8 cellular contexts compared by ENCODE assay signal in genomic region chrX:48897157-48897620, GRCh38. TPM values are rescaled to one million over a fixed set of nuclear protein-coding genes. Genes with fewer than 3 reads are reported as not detected.
DNase-seq lines count a peak whose midpoint lies in the region; ATAC-seq lines count a peak whose summit lies in the region.

No MANE protein-coding gene starts in this region.

- H2AFZ ChIP-seq in neuronal stem cell (ENCODE audit: low read length) = peak overlapping the region; percentile 75

- H4K8ac ChIP-seq in neuronal stem cell (ENCODE audit: low read depth, low read length) = no peak overlapping the region

- no peak overlapping the region for H3K4ac ChIP-seq in neuronal stem cell (ENCODE audit: low read length)

- peaks cover 20% of the 10 kb centered on the region for H3K4me1 Mint-ChIP-seq in activated naive CD8-positive, alpha-beta T cell treated with anti-CD3 and anti-CD28 coated beads for 36 hours

- peak; percentile 21 for ATAC-seq in GM21723 (IDR thresholded peaks at IDR 0.05; ENCODE audit: unreplicated experiment)

- H3K23ac ChIP-seq in neuronal stem cell (ENCODE audit: low read depth, low read length, poor library complexity) = no peak overlapping the region

- peaks cover 16 to 50% of the 10 kb centered on the region in 2 donors for H3K36me3 ChIP-seq in neuronal stem cell (replicated peaks in 1 of 2; ENCODE audit: control insufficient read depth in 2 of 2, insufficient read depth in 2 of 2, low read length in 2 of 2)

- no peaks in the 10 kb centered on the region for H3K27me3 Mint-ChIP-seq in activated naive CD8-positive, alpha-beta T cell treated with anti-CD3 and anti-CD28 coated beads for 36 hours

- WGBS in neuronal stem cell (ENCODE audit: extremely low coverage in 2 of 2, insufficient read length in 2 of 2, insufficient replicate concordance in 1 of 2), 2 donors = no CpG with 5 or more reads among the region's 38 CpGs

- peak overlapping the region; percentile 29 for H2BK5ac ChIP-seq in neuronal stem cell (ENCODE audit: low read length)

- DNase-seq in CMK (ENCODE audit: low read depth) (peak; percentile 66), M059J (ENCODE audit: low read depth) (peak; percentile 84), SHP77 treated with DMSO at 0.1 percent for 48 hours (lab: John Stamatoyannopoulos, UW) (peak; percentile 39), glomerular visceral epithelial cell (ENCODE audit: extremely low spot score) (peak; percentile 81), neuronal stem cell (ENCODE audit: low spot score) (peak; percentile 72), middle frontal gyrus (ENCODE audit: extremely low spot score, low spot score) (no peak)
- peak; percentile 67 for DNase-seq in activated naive CD8-positive, alpha-beta T cell treated with anti-CD3 and anti-CD28 coated beads for 36 hours

- H3K4me2 ChIP-seq in neuronal stem cell (ENCODE audit: insufficient read depth, low read length, poor library complexity, severe bottlenecking) = peak overlapping the region; percentile 61

- H4K91ac ChIP-seq in neuronal stem cell (ENCODE audit: low read depth, low read length, poor library complexity) = no peak overlapping the region

- no peaks in the 10 kb centered on the region for H3K9me3 Mint-ChIP-seq in activated naive CD8-positive, alpha-beta T cell treated with anti-CD3 and anti-CD28 coated beads for 36 hours

- H2BK12ac ChIP-seq in neuronal stem cell (ENCODE audit: low read length) = no peak overlapping the region

- peak overlapping the region; percentile 87 for H3K18ac ChIP-seq in neuronal stem cell (ENCODE audit: low read length)

- no peak overlapping the region for H2BK120ac ChIP-seq in neuronal stem cell (ENCODE audit: low read depth, low read length)

- no peaks in the 10 kb centered on the region for H3K27me3 ChIP-seq in neuronal stem cell (ENCODE audit: control insufficient read depth in 3 of 3, insufficient read depth in 3 of 3, low read depth in 1 of 3, low read length in 3 of 3)

- peak overlapping the region; percentile 92 for H3K27ac Mint-ChIP-seq in activated naive CD8-positive, alpha-beta T cell treated with anti-CD3 and anti-CD28 coated beads for 36 hours

- H3K4me3 ChIP-seq in neuronal stem cell (ENCODE audit: low read length in 2 of 2) = peak overlapping the region; percentile 57 to 98

- H3K27ac ChIP-seq in neuronal stem cell (replicated peaks; ENCODE audit: low read length) = peak overlapping the region; percentile 88

- no peak overlapping the region for H2BK15ac ChIP-seq in neuronal stem cell (ENCODE audit: low read length)

- no peak overlapping the region for H3K14ac ChIP-seq in neuronal stem cell (ENCODE audit: low read length)

- H2AK5ac ChIP-seq in neuronal stem cell (ENCODE audit: low read depth, low read length) = no peak overlapping the region

- peaks cover 2 to 6% of the 10 kb centered on the region in 2 donors for H3K4me1 ChIP-seq in neuronal stem cell (ENCODE audit: control insufficient read depth in 2 of 2, insufficient read depth in 1 of 2, low read depth in 1 of 2, low read length in 2 of 2)

- H3K4me3 Mint-ChIP-seq in activated naive CD8-positive, alpha-beta T cell treated with anti-CD3 and anti-CD28 coated beads for 36 hours = peak overlapping the region; percentile 89

- peaks cover 9% of the 10 kb centered on the region for H3K36me3 Mint-ChIP-seq in activated naive CD8-positive, alpha-beta T cell treated with anti-CD3 and anti-CD28 coated beads for 36 hours

- peak overlapping the region; percentile 86 for H3K9ac ChIP-seq in neuronal stem cell (ENCODE audit: low read depth, low read length, poor library complexity)

- peaks cover 1% of the 10 kb centered on the region for H3K79me1 ChIP-seq in neuronal stem cell (ENCODE audit: low read depth, low read length)

- no peaks in the 10 kb centered on the region for H3K9me3 ChIP-seq in neuronal stem cell (replicated peaks in 1 of 2; ENCODE audit: control insufficient read depth in 2 of 2, insufficient read depth in 1 of 2, low read depth in 1 of 2, low read length in 2 of 2)

RNA-seq across cellular contexts. Expression of gene TIMM17B, which starts 0.4 kb away (rescaled TPM):
- total RNA-seq in M059J (2014; rRNA removed; shearing (Covaris generic)) = 77.6 and 90.8 TPM in 2 replicates
- 10 to 100 TPM; 57.8 to 60.5 TPM for total RNA-seq in activated naive CD8-positive, alpha-beta T cell treated with anti-CD3 and anti-CD28 coated beads for 36 hours
- polyA plus RNA-seq in neuronal stem cell (2013, experiment 1 of 2) = 117 TPM
- polyA plus RNA-seq in neuronal stem cell (2013, experiment 2 of 2) = 116 TPM

RNA-seq across cellular contexts. Expression of gene PQBP1, which starts 0.5 kb away (rescaled TPM):
- 44.6 and 53.9 TPM in 2 replicates for total RNA-seq in M059J (2014; rRNA removed; shearing (Covaris generic))
- total RNA-seq in activated naive CD8-positive, alpha-beta T cell treated with anti-CD3 and anti-CD28 coated beads for 36 hours = 10 to 100 TPM; 84.3 to 85.7 TPM
- 71.0 TPM for polyA plus RNA-seq in neuronal stem cell (2013, experiment 1 of 2)
- polyA plus RNA-seq in neuronal stem cell (2013, experiment 2 of 2) = 69.7 TPM

RNA-seq across cellular contexts. Expression of gene SLC35A2, which starts 14.3 kb away (rescaled TPM):
- total RNA-seq in M059J (2014; rRNA removed; shearing (Covaris generic)) = 70.5 and 77.8 TPM in 2 replicates
- 10 to 100 TPM; 20.8 to 24.0 TPM for total RNA-seq in activated naive CD8-positive, alpha-beta T cell treated with anti-CD3 and anti-CD28 coated beads for 36 hours
- polyA plus RNA-seq in neuronal stem cell (2013, experiment 1 of 2) = 12.9 TPM
- polyA plus RNA-seq in neuronal stem cell (2013, experiment 2 of 2) = 11.9 TPM

RNA-seq across cellular contexts. Expression of gene PIM2, which starts 21.6 kb away (rescaled TPM):
- 14.2 and 14.3 TPM in 2 replicates for total RNA-seq in M059J (2014; rRNA removed; shearing (Covaris generic))
- total RNA-seq in activated naive CD8-positive, alpha-beta T cell treated with anti-CD3 and anti-CD28 coated beads for 36 hours = 100 to 1,000 TPM; 213 to 219 TPM
- polyA plus RNA-seq in neuronal stem cell (2013, experiment 1 of 2) = 10.2 TPM
- 10.1 TPM for polyA plus RNA-seq in neuronal stem cell (2013, experiment 2 of 2)
